8 cellular contexts compared by ENCODE assay signal in genomic region chr1:70220517-70221240, GRCh38. TPM values are rescaled to one million over a fixed set of nuclear protein-coding genes. Genes with fewer than 3 reads are reported as not detected.
A peak's percentile ranks its signal among the peaks of the same experiment; 100 is the strongest.
DNase-seq lines count a peak whose midpoint lies in the region; ATAC-seq, FAIRE-seq and TF ChIP-seq lines count a peak whose summit lies in the region.

No MANE protein-coding gene starts in this region.

- no peaks in the 10 kb centered on the region for H3K27me3 ChIP-seq in right lobe of liver

- H3K4me1 Mint-ChIP-seq in activated naive CD4-positive, alpha-beta T cell treated with anti-CD3 and anti-CD28 coated beads for 36 hours (ENCODE audit: low read depth), result peaks cover 32% of the 10 kb centered on the region
- H3K4me1 Mint-ChIP-seq in activated naive CD8-positive, alpha-beta T cell treated with anti-CD3 and anti-CD28 coated beads, Interleukin-2, amount 10 ng/mL, durations not matched to agents 7 days and 5 days, result peaks cover 34% of the 10 kb centered on the region

- 54% methylated on average over 15 of the region's 17 CpGs for WGBS in right lobe of liver (ENCODE audit: insufficient coverage, low coverage, low lambda C conversion rate, missing lambda C conversion rate)

- DNase-seq in activated naive CD4-positive, alpha-beta T cell treated with anti-CD3 and anti-CD28 coated beads for 36 hours, result no peak
- no peak for DNase-seq in activated naive CD4-positive, alpha-beta T cell (lab: John Stamatoyannopoulos, UW)
- no peak for DNase-seq in activated naive CD8-positive, alpha-beta T cell treated with anti-CD3 and anti-CD28 coated beads, Interleukin-2, amount 10 ng/mL, durations not matched to agents 7 days and 5 days
- DNase-seq in right lobe of liver (no peak), urothelium cell line (ENCODE audit: low spot score) (peak; percentile 2), NCI-H446 treated with DMSO at 0.1 percent for 48 hours (lab: John Stamatoyannopoulos, UW) (no peak)
- DNase-seq in activated CD8-positive, alpha-beta memory T cell treated with anti-CD3 and anti-CD28 coated beads, Interleukin-2, amount 50 U/mL, for 4 hours, result no peak

- peaks cover 0 to 20% (median 0%) of the 10 kb centered on the region in 4 donors for H3K36me3 ChIP-seq in right lobe of liver

- H3K27me3 Mint-ChIP-seq in activated naive CD4-positive, alpha-beta T cell treated with anti-CD3 and anti-CD28 coated beads for 36 hours (ENCODE audit: low read depth), result no peaks in the 10 kb centered on the region
- H3K27me3 Mint-ChIP-seq in activated naive CD8-positive, alpha-beta T cell treated with anti-CD3 and anti-CD28 coated beads, Interleukin-2, amount 10 ng/mL, durations not matched to agents 7 days and 5 days, result no peaks in the 10 kb centered on the region

- peaks cover 24% of the 10 kb centered on the region for H3K36me3 Mint-ChIP-seq in activated naive CD4-positive, alpha-beta T cell treated with anti-CD3 and anti-CD28 coated beads for 36 hours (ENCODE audit: low read depth)
- peaks cover 20% of the 10 kb centered on the region for H3K36me3 Mint-ChIP-seq in activated naive CD8-positive, alpha-beta T cell treated with anti-CD3 and anti-CD28 coated beads, Interleukin-2, amount 10 ng/mL, durations not matched to agents 7 days and 5 days

- CTCF ChIA-PET in activated naive CD4-positive, alpha-beta T cell treated with anti-CD3 and anti-CD28 coated beads for 36 hours (lab: Charles Lee), result interaction anchor here (0.6 to 1.2 kb wide), 7 partner anchors 11 to 830 kb away, joined by 3 to 6 read pairs (median 5); no protein-coding TSS in a partner anchor

- ATAC-seq in HG03159 (IDR thresholded peaks at IDR 0.05; ENCODE audit: unreplicated experiment), result peak; percentile 8
- no peak for ATAC-seq in activated naive CD8-positive, alpha-beta T cell treated with anti-CD3 and anti-CD28 coated beads, Interleukin-2, amount 10 ng/mL, durations not matched to agents 7 days and 5 days (ENCODE audit: low read depth)
- ATAC-seq in right lobe of liver, result no peak

- peak overlapping the region; percentile 97 for H3K27ac Mint-ChIP-seq in activated naive CD4-positive, alpha-beta T cell treated with anti-CD3 and anti-CD28 coated beads for 36 hours
- H3K27ac Mint-ChIP-seq in activated naive CD8-positive, alpha-beta T cell treated with anti-CD3 and anti-CD28 coated beads, Interleukin-2, amount 10 ng/mL, durations not matched to agents 7 days and 5 days, result peak overlapping the region; percentile 96

- no peak for TF ChIP-seq POLR2A in right lobe of liver (IDR thresholded peaks at IDR 0.05)

- POLR2A ChIA-PET in activated naive CD8-positive, alpha-beta T cell treated with anti-CD3 and anti-CD28 coated beads, Interleukin-2, amount 10 ng/mL, durations not matched to agents 7 days and 5 days (lab: Charles Lee), result interaction anchor here (1.3 to 4.4 kb wide), 6 partner anchors 12 to 860 kb away, joined by 3 to 86 read pairs (median 6); partner anchors contain the start of genes ANKRD13C, CTH, LRRC40 and ZRANB2

- no peaks in the 10 kb centered on the region for H3K9me3 ChIP-seq in right lobe of liver

- intact Hi-C loops in activated naive CD4-positive, alpha-beta T cell treated with anti-CD3 and anti-CD28 coated beads for 36 hours (cut with micrococcal nuclease), result loop anchor here (1.0 kb wide), 6 partner anchors 10 to 861 kb away; partner anchors contain the start of genes ANKRD13C, LRRC40 and ZRANB2
- intact Hi-C loops in right lobe of liver (cut with DNase I), result no loop called here

- H3K4me1 ChIP-seq in right lobe of liver, result peaks cover 0 to 10% (median 3%) of the 10 kb centered on the region in 4 donors

- FAIRE-seq in urothelium cell line (lab: Jason Lieb, UNC), result no peak

- TF ChIP-seq CTCF in right lobe of liver (IDR thresholded peaks at IDR 0.05), result no peak

- H3K27ac ChIP-seq in right lobe of liver, result peak overlapping the region in 2 of 3 donors; percentile 82 to 91

- H3K4me3 ChIP-seq in right lobe of liver, result peak overlapping the region; percentile 67 to 76 (median 72)

- H3K4me3 Mint-ChIP-seq in activated naive CD4-positive, alpha-beta T cell treated with anti-CD3 and anti-CD28 coated beads for 36 hours, result peak overlapping the region; percentile 93
- peak overlapping the region; percentile 90 for H3K4me3 Mint-ChIP-seq in activated naive CD8-positive, alpha-beta T cell treated with anti-CD3 and anti-CD28 coated beads, Interleukin-2, amount 10 ng/mL, durations not matched to agents 7 days and 5 days

- no peaks in the 10 kb centered on the region for H3K9me3 Mint-ChIP-seq in activated naive CD4-positive, alpha-beta T cell treated with anti-CD3 and anti-CD28 coated beads for 36 hours
- no peaks in the 10 kb centered on the region for H3K9me3 Mint-ChIP-seq in activated naive CD8-positive, alpha-beta T cell treated with anti-CD3 and anti-CD28 coated beads, Interleukin-2, amount 10 ng/mL, durations not matched to agents 7 days and 5 days

RNA-seq across cellular contexts. Expression of gene SRSF11, which starts 0.5 kb away (rescaled TPM):
- total RNA-seq in activated naive CD4-positive, alpha-beta T cell treated with anti-CD3 and anti-CD28 coated beads for 36 hours, result 100 to 1,000 TPM; 172 to 173 TPM
- total RNA-seq in activated naive CD8-positive, alpha-beta T cell treated with anti-CD3 and anti-CD28 coated beads, Interleukin-2, amount 10 ng/mL, durations not matched to agents 7 days and 5 days, result 100 to 1,000 TPM; 242 to 252 TPM
- total RNA-seq in right lobe of liver, result 10 to 100 TPM; 49.6 to 90.7 (median 62.8) TPM

RNA-seq across cellular contexts. Expression of gene LRRC40, which starts 15.3 kb away (rescaled TPM):
- 10 to 100 TPM; 20.4 to 20.5 TPM for total RNA-seq in activated naive CD4-positive, alpha-beta T cell treated with anti-CD3 and anti-CD28 coated beads for 36 hours
- total RNA-seq in activated naive CD8-positive, alpha-beta T cell treated with anti-CD3 and anti-CD28 coated beads, Interleukin-2, amount 10 ng/mL, durations not matched to agents 7 days and 5 days, result 10 to 100 TPM; 16.9 to 18.8 TPM
- total RNA-seq in right lobe of liver, result 10 to 100 TPM in 3 of 6 experiments, 1 to 10 TPM in 3; 8.9 to 15.3 (median 9.9) TPM
